In the genomic region with DNA sequence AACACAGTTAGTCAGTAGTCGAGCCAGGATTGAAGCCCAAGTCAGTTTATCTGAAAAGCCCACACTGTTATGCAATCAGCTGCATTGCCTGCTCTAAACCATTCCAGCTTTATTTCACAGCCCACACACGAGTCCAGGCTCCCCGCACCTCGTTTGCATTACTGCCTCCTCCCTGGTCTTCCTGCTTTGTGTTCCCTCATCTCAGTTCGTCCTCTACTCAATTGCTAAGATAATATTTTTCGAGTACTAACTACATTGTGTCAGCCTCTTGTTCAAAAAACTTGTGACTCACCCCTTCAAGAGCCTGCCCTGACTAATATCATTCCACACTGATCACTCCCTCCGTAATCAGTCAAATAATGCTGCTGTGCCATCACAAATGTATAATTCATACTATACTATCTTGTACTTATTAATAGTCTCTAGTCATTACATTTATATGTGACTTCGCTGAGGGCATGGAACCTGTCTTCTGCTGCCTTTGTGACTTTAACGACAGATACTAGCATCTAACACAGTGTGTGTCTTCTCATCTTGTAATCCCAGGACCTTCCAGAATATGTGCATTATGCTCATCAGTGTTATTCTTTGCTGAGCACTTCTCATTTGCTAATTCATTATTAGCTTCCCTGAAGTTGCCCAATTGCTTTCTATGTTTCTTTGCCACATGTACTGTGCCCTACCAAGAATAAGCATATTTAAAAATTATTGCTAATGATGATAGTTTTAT, we compare ENCODE assay signal across 12 cellular contexts. TPM values are rescaled to one million over a fixed set of nuclear protein-coding genes. Genes with fewer than 3 reads are reported as not detected.
DNase-seq lines count a peak whose midpoint lies in the region; ATAC-seq, FAIRE-seq and TF ChIP-seq lines count a peak whose summit lies in the region.
"Had no signal": no experiment of that assay in that cellular context is flagged by ENCODE, and none has a peak within 500 bp of the region (broad histone marks: within the 10 kb centered on the region; RNA-seq: fewer than 3 reads in every experiment).

No MANE protein-coding gene starts in this region.

- H3K36me3 ChIP-seq in K562 (ENCODE audit: control insufficient read depth, insufficient read depth, low read length): no peaks in the 10 kb centered on the region
- H3K36me3 ChIP-seq: adrenal gland had no signal

- H3K4me2 ChIP-seq in K562 (ENCODE audit: insufficient read depth, low read length): no peak overlapping the region

- TF ChIP-seq POLR2A in K562 (conservative IDR thresholded peaks at IDR 0.05): no peak

- no TSS peak for BruUV-seq in K562 (replicated peaks; lab: Mats Ljungman, UMichigan)

- H3K9ac ChIP-seq in K562 (ENCODE audit: insufficient read depth in 1 of 2, low read depth in 2 of 2, low read length in 2 of 2): no peak overlapping the region

- ATAC-seq in K562 (no peak), HG03196 (IDR thresholded peaks at IDR 0.05; ENCODE audit: unreplicated experiment) (no peak), HG02798 (IDR thresholded peaks at IDR 0.05; ENCODE audit: poor library complexity, unreplicated experiment) (no peak), GM18868 (IDR thresholded peaks at IDR 0.05; ENCODE audit: unreplicated experiment) (no peak), GM21423 (IDR thresholded peaks at IDR 0.05; ENCODE audit: unreplicated experiment) (no peak)

- intact Hi-C loops in K562 (cut with micrococcal nuclease): no loop called here

- no peak for FAIRE-seq in K562 (lab: Jason Lieb, UNC)
- FAIRE-seq: TTC549 had no signal

- 2% methylated on average over 9 of the region's 9 CpGs for WGBS in K562 (ENCODE audit: insufficient coverage, low coverage, missing lambda C conversion rate)

- H3K4me3 ChIP-seq in AG04450 (ENCODE audit: low read depth, low read length): peak overlapping the region; percentile 39; the same call in 1 of the 2 replicates
- H3K4me3 ChIP-seq in K562: no peak overlapping the region
- H3K4me3 ChIP-seq: adrenal gland had no signal

- TF ChIP-seq CTCF in AG04450 (IDR thresholded peaks at IDR 0.05; ENCODE audit: low read depth, low read length) (no peak), K562 (IDR thresholded peaks at IDR 0.05 in 2 of 3, conservative IDR thresholded peaks at IDR 0.05 in 1 of 3; ENCODE audit: insufficient read depth in 2 of 3, low read depth in 1 of 3, low read length in 3 of 3) (no peak)

- no peak overlapping the region for H2AFZ ChIP-seq in K562 (ENCODE audit: low read depth, low read length)

- H3K4me1 ChIP-seq in K562 (replicated peaks in 1 of 2; ENCODE audit: control insufficient read depth in 2 of 2, insufficient read depth in 2 of 2, low read length in 2 of 2): no peaks in the 10 kb centered on the region

- H4K20me1 ChIP-seq in K562 (replicated peaks; ENCODE audit: control insufficient read depth, insufficient read depth, low read length): no peaks in the 10 kb centered on the region

- TF ChIP-seq RAD21 in K562 (CRISPR knock-in tag; conservative IDR thresholded peaks at IDR 0.05 in 1 of 2, IDR thresholded peaks at IDR 0.05 in 1 of 2): no peak

- no peak for TF ChIP-seq EP300 in K562 (IDR thresholded peaks at IDR 0.05; ENCODE audit: low read length)

- peak overlapping the region; percentile 49 for H3K27ac ChIP-seq in AG04450 (ENCODE audit: low read depth, low read length)
- H3K27ac ChIP-seq in K562 (ENCODE audit: extremely low read depth, low read depth, low read length): no peak overlapping the region

- no peaks in the 10 kb centered on the region for H3K9me1 ChIP-seq in K562 (ENCODE audit: control insufficient read depth, insufficient read depth, low read length)

- POLR2A ChIA-PET in AG04450 (lab: Yijun Ruan, JAX) (no interaction called here), K562 (lab: Yijun Ruan, JAX) (no interaction called here)

- peak; percentile 43 for DNase-seq in AG04450 (ENCODE audit: low read depth, low spot score)
- peak; percentile 49 for DNase-seq in HS-5 (ENCODE audit: low read depth)
- DNase-seq in K562 (ENCODE audit: extremely low read depth in 1 of 4, low spot score in 3 of 4): no peak
- DNase-seq in kidney tubule cell (ENCODE audit: low spot score): peak; percentile 76
- DNase-seq: NCI-H2107, substantia nigra had no signal

- H3K9me3 ChIP-seq in AG04450 (ENCODE audit: control insufficient read depth, insufficient read depth, low read length) (no peaks in the 10 kb centered on the region), K562 (replicated peaks; ENCODE audit: control insufficient read depth, insufficient read depth, low read depth, low read length) (no peaks in the 10 kb centered on the region)
- H3K9me3 ChIP-seq: adrenal gland had no signal

- H3K27me3 ChIP-seq in AG04450 (ENCODE audit: control insufficient read depth, insufficient read depth, low read length) (no peaks in the 10 kb centered on the region), K562 (ENCODE audit: control insufficient read depth in 2 of 2, insufficient read depth in 2 of 2, low read length in 2 of 2) (no peaks in the 10 kb centered on the region)
- H3K27me3 ChIP-seq: adrenal gland had no signal

- H3K79me2 ChIP-seq in K562 (ENCODE audit: control insufficient read depth, insufficient read depth, low read length): no peaks in the 10 kb centered on the region

- in situ Hi-C loops in K562 (cut with MboI): no loop called here

- CTCF ChIA-PET in AG04450 (lab: Charles Lee) (no interaction called here), K562 (lab: Yijun Ruan, JAX; ENCODE audit: low intra/inter-chr PET ratio) (no interaction called here)

TF ChIP-seq in K562, 482 proteins besides CTCF, POLR2A, EP300 and RAD21 (continues in another document):
- no peak for TF ChIP-seq SIN3A (IDR thresholded peaks at IDR 0.05; ENCODE audit: borderline replicate concordance in 2 of 2, control insufficient read depth in 1 of 2, low read depth in 2 of 2, low read length in 2 of 2)
- TF ChIP-seq, protein P1, sequence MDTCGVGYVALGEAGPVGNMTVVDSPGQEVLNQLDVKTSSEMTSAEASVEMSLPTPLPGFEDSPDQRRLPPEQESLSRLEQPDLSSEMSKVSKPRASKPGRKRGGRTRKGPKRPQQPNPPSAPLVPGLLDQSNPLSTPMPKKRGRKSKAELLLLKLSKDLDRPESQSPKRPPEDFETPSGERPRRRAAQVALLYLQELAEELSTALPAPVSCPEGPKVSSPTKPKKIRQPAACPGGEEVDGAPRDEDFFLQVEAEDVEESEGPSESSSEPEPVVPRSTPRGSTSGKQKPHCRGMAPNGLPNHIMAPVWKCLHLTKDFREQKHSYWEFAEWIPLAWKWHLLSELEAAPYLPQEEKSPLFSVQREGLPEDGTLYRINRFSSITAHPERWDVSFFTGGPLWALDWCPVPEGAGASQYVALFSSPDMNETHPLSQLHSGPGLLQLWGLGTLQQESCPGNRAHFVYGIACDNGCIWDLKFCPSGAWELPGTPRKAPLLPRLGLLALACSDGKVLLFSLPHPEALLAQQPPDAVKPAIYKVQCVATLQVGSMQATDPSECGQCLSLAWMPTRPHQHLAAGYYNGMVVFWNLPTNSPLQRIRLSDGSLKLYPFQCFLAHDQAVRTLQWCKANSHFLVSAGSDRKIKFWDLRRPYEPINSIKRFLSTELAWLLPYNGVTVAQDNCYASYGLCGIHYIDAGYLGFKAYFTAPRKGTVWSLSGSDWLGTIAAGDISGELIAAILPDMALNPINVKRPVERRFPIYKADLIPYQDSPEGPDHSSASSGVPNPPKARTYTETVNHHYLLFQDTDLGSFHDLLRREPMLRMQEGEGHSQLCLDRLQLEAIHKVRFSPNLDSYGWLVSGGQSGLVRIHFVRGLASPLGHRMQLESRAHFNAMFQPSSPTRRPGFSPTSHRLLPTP (IDR thresholded peaks at IDR 0.05; ENCODE audit: borderline replicate concordance, extremely low read depth, insufficient read length): no peak
- TF ChIP-seq PTBP1 (IDR thresholded peaks at IDR 0.05; ENCODE audit: low read depth, low read length): no peak
- TF ChIP-seq ZNF146 (CRISPR knock-in tag; IDR thresholded peaks at IDR 0.05; ENCODE audit: unreplicated experiment): no peak
- TF ChIP-seq ILK (tag; IDR thresholded peaks at IDR 0.05; ENCODE audit: borderline replicate concordance, low read depth): no peak
- no peak for TF ChIP-seq CCAR2 (IDR thresholded peaks at IDR 0.05; ENCODE audit: low read depth, low read length)

RNA-seq across cellular contexts. Expression of a gene that starts 26.2 kb away (rescaled TPM):
- polyA plus RNA-seq in AG04450 (2011; rRNA removed): 6.3 and 6.6 TPM in 2 replicates
- polyA minus RNA-seq in AG04450 (2011; rRNA and poly(A)+ RNA removed): 11.4 and 14.3 TPM in 2 replicates
- total RNA-seq in K562 (2011; cell fraction: chromatin; rRNA removed; ENCODE audit: low replicate concordance): 13.0 and 31.2 TPM in 2 replicates
- 9.2 and 10.9 TPM in 2 replicates for total RNA-seq in K562 (2011; cell fraction: nucleolus; rRNA removed)
- 20.1 and 30.6 TPM in 2 replicates for total RNA-seq in K562 (2011; cell fraction: nucleoplasm; rRNA removed)
- total RNA-seq in K562 (2014; rRNA removed): 3.5 and 4.4 TPM in 2 replicates
- 4.4 and 5.2 TPM in 2 replicates for total RNA-seq in K562 (2014; rRNA removed; fragmentation: Illumina TruSeq; extraction: Trizol)
- 5.1 and 5.7 TPM in 2 replicates for total RNA-seq in K562 (2015; rRNA removed; fragmentation: Illumina TruSeq; extraction: Trizol)
- total RNA-seq in K562 (2021): 6.4 and 7.1 TPM in 2 replicates
- 4.7 and 4.9 TPM in 2 replicates for polyA plus RNA-seq in K562 (2011; rRNA removed)
- 1.6 and 3.0 TPM in 2 replicates for polyA plus RNA-seq in K562 (2011; cell fraction: cytosol; rRNA removed)
- polyA plus RNA-seq in K562 (2011; cell fraction: nucleus; rRNA removed): 12.4 and 14.2 TPM in 2 replicates
- polyA plus RNA-seq in K562 (2012): 4.0 and 10.5 TPM in 2 replicates
- 3.5 and 4.6 TPM in 2 replicates for polyA plus RNA-seq in K562 (2014; fragmentation: Illumina TruSeq; extraction: Trizol)
- polyA plus RNA-seq in K562 (2014; fragmentation: Nextera tagmentation; extraction: Ambion mirVana): 1 to 10 TPM in 1 of 2 experiments, under 1 TPM in 1; 0.66 to 1.1 TPM
- 3.7 and 4.4 TPM in 2 replicates for polyA plus RNA-seq in K562 (2014; rRNA removed)
- polyA minus RNA-seq in K562 (2011; rRNA and poly(A)+ RNA removed): 9.8 and 11.9 TPM in 2 replicates
- 1.9 and 2.0 TPM in 2 replicates for polyA minus RNA-seq in K562 (2011; cell fraction: cytosol; rRNA and poly(A)+ RNA removed)
- 14.3 and 18.1 TPM in 2 replicates for polyA minus RNA-seq in K562 (2011; cell fraction: nucleus; rRNA and poly(A)+ RNA removed)

Comparison
In these comparisons a context has a peak if more than half of its experiments do, and no peak if none do; other contexts are left out.
1. DNase-seq: peak in AG04450 (single experiment), HS-5 (single experiment) and kidney tubule cell (single experiment); none in K562 (0 of 4).